In genomic region chr1:157542676-157543075, GRCh38 we compare ENCODE assay signal across 25 cellular contexts. TPM values are rescaled to one million over a fixed set of nuclear protein-coding genes. Genes with fewer than 3 reads are reported as not detected.
DNase-seq lines count a peak whose midpoint lies in the region; ATAC-seq and TF ChIP-seq lines count a peak whose summit lies in the region.
"Had no signal": no experiment of that assay in that cellular context is flagged by ENCODE, and none has a peak within 500 bp of the region (broad histone marks: within the 10 kb centered on the region; RNA-seq: fewer than 3 reads in every experiment).

No MANE protein-coding gene starts in this region.

- TF ChIP-seq POLR2A in breast epithelium (IDR thresholded peaks at IDR 0.05) (no peak), thyroid gland (IDR thresholded peaks at IDR 0.05) (no peak)

- CTCF ChIA-PET in MCF 10A (lab: Yijun Ruan, JAX): interaction anchor here (0.6 to 1.1 kb wide), 2 partner anchors 37 to 306 kb away, joined by 3 to 9 read pairs; no protein-coding TSS in a partner anchor

- H3K27ac ChIP-seq in breast epithelium (no peak overlapping the region), SJCRH30 (no peak overlapping the region), thyroid gland (peak overlapping the region; percentile 68 to 72 (median 71))
- H3K27ac ChIP-seq: adrenal gland, cardiac muscle cell, HL-60, transverse colon had no signal

- peaks cover 66% of the 10 kb centered on the region for H3K27me3 Mint-ChIP-seq in MCF 10A (ENCODE audit: insufficient read depth, unreplicated experiment)
- H3K27me3 Mint-ChIP-seq: stimulated activated memory B cell treated with anti-CD40 and anti-IgM and Interleukin-4, amounts not matched to agents 10 μg/mL and 1 μg/mL and 100 μg/mL, for 72 hours had no signal

- no peak overlapping the region for H3K27ac Mint-ChIP-seq in MCF 10A (ENCODE audit: low read depth, unreplicated experiment)
- H3K27ac Mint-ChIP-seq: CD8-positive, alpha-beta memory T cell; stimulated activated memory B cell treated with anti-CD40 and anti-IgM and Interleukin-4, amounts not matched to agents 10 μg/mL and 1 μg/mL and 100 μg/mL, for 72 hours had no signal

- no peaks in the 10 kb centered on the region for H3K9me3 Mint-ChIP-seq in MCF 10A (ENCODE audit: unreplicated experiment)
- H3K9me3 Mint-ChIP-seq: stimulated activated memory B cell treated with anti-CD40 and anti-IgM and Interleukin-4, amounts not matched to agents 10 μg/mL and 1 μg/mL and 100 μg/mL, for 72 hours had no signal

- DNase-seq in MCF 10A (ENCODE audit: unreplicated experiment) (peak; percentile 38), breast epithelium (ENCODE audit: low spot score in 2 of 2) (no peak), SJCRH30 (peak; percentile 6 to 13), left kidney (ENCODE audit: low read depth, low spot score) (peak; percentile 3), thyroid gland (peak; percentile 98)
- no peak for DNase-seq in activated T-cell treated with anti-CD3 and anti-CD28 coated beads, Interleukin-2, amount 50 U/mL, for 48 hours
- DNase-seq: activated CD4-positive, alpha-beta T cell treated with anti-CD3 and anti-CD28 coated beads for 48 hours; activated gamma-delta T cell; CD8-positive, alpha-beta memory T cell; effector CD4-positive, alpha-beta T cell; EL; islet precursor cell; MV-4-11; NCI-H2081 treated with DMSO at 0.1 percent for 48 hours; NCI-H526; PC-3; retina; transverse colon had no signal

- WGBS in thyroid gland, 2 donors: 32 to 42% methylated on average over 6 of the region's 6 CpGs

- H3K36me3 ChIP-seq in breast epithelium (no peaks in the 10 kb centered on the region), SJCRH30 (no peaks in the 10 kb centered on the region), thyroid gland (no peaks in the 10 kb centered on the region)
- H3K36me3 ChIP-seq: adrenal gland, cardiac muscle cell, transverse colon had no signal

- no peaks in the 10 kb centered on the region for H3K4me1 Mint-ChIP-seq in MCF 10A (ENCODE audit: insufficient read depth, unreplicated experiment)
- H3K4me1 Mint-ChIP-seq: CD8-positive, alpha-beta memory T cell had no signal

- H3K36me3 Mint-ChIP-seq in MCF 10A (ENCODE audit: insufficient read depth, unreplicated experiment): no peaks in the 10 kb centered on the region
- H3K36me3 Mint-ChIP-seq: CD8-positive, alpha-beta memory T cell had no signal

- ATAC-seq in SK-N-SH treated with all-trans-retinoic acid at 6 μM for 48 hours (no peak), HG03097 (IDR thresholded peaks at IDR 0.05; ENCODE audit: low FRiP score, unreplicated experiment) (no peak)
- ATAC-seq: PC-3; stimulated activated memory B cell treated with anti-CD40 and anti-IgM and Interleukin-4, amounts not matched to agents 10 μg/mL and 1 μg/mL and 100 μg/mL, for 72 hours had no signal

- H3K27me3 ChIP-seq in breast epithelium (no peaks in the 10 kb centered on the region), SJCRH30 (peaks cover 5% of the 10 kb centered on the region; the same call in 1 of the 2 replicates), thyroid gland (no peaks in the 10 kb centered on the region)
- H3K27me3 ChIP-seq: cardiac muscle cell, transverse colon had no signal

- H3K9me3 ChIP-seq in breast epithelium: no peaks in the 10 kb centered on the region
- H3K9me3 ChIP-seq in SJCRH30 (replicated peaks): no peaks in the 10 kb centered on the region
- H3K9me3 ChIP-seq in thyroid gland: no peaks in the 10 kb centered on the region
- H3K9me3 ChIP-seq: adrenal gland, transverse colon had no signal

- H3K4me1 ChIP-seq in breast epithelium: no peaks in the 10 kb centered on the region
- no peaks in the 10 kb centered on the region for H3K4me1 ChIP-seq in SJCRH30
- peaks cover 14 to 21% of the 10 kb centered on the region in 2 donors for H3K4me1 ChIP-seq in thyroid gland
- H3K4me1 ChIP-seq: adrenal gland, transverse colon had no signal

- intact Hi-C loops in MCF 10A (cut with micrococcal nuclease): no loop called here
- intact Hi-C loops in breast epithelium (cut with DNase I; ENCODE audit: low total_unique reads): no loop called here
- intact Hi-C loops in thyroid gland (cut with DNase I): no loop called here

- no TSS peak for BruUV-seq in MCF 10A (replicated peaks; lab: Mats Ljungman, UMichigan)

- POLR2A ChIA-PET in MCF 10A (lab: Yijun Ruan, JAX): no interaction called here

- no peak overlapping the region for H3K4me3 ChIP-seq in breast epithelium
- no peak overlapping the region for H3K4me3 ChIP-seq in SJCRH30
- H3K4me3 ChIP-seq in thyroid gland (replicated peaks in 1 of 3): no peak overlapping the region
- H3K4me3 ChIP-seq: adrenal gland, cardiac muscle cell, transverse colon had no signal

- TF ChIP-seq CTCF in MCF 10A (IDR thresholded peaks at IDR 0.05; ENCODE audit: unreplicated experiment) (no peak), breast epithelium (IDR thresholded peaks at IDR 0.05) (no peak), thyroid gland (IDR thresholded peaks at IDR 0.05) (no peak)

- H3K4me3 Mint-ChIP-seq in MCF 10A (ENCODE audit: unreplicated experiment): no peak overlapping the region
- H3K4me3 Mint-ChIP-seq: CD8-positive, alpha-beta memory T cell; stimulated activated memory B cell treated with anti-CD40 and anti-IgM and Interleukin-4, amounts not matched to agents 10 μg/mL and 1 μg/mL and 100 μg/mL, for 72 hours had no signal

TF ChIP-seq in SK-N-SH treated with all-trans-retinoic acid at 6 μM for 48 hours, 23 proteins besides CTCF, POLR2A, EP300 and RAD21 (continues in another document):
- TF ChIP-seq ZNF8 (CRISPR knock-in tag; IDR thresholded peaks at IDR 0.05): no peak
- no peak for TF ChIP-seq ISL1 (CRISPR knock-in tag; IDR thresholded peaks at IDR 0.05)
- TF ChIP-seq GLIS3 (CRISPR knock-in tag; IDR thresholded peaks at IDR 0.05): no peak
- TF ChIP-seq, protein P1, sequence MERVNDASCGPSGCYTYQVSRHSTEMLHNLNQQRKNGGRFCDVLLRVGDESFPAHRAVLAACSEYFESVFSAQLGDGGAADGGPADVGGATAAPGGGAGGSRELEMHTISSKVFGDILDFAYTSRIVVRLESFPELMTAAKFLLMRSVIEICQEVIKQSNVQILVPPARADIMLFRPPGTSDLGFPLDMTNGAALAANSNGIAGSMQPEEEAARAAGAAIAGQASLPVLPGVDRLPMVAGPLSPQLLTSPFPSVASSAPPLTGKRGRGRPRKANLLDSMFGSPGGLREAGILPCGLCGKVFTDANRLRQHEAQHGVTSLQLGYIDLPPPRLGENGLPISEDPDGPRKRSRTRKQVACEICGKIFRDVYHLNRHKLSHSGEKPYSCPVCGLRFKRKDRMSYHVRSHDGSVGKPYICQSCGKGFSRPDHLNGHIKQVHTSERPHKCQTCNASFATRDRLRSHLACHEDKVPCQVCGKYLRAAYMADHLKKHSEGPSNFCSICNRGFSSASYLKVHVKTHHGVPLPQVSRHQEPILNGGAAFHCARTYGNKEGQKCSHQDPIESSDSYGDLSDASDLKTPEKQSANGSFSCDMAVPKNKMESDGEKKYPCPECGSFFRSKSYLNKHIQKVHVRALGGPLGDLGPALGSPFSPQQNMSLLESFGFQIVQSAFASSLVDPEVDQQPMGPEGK (CRISPR knock-in tag; IDR thresholded peaks at IDR 0.05; ENCODE audit: borderline replicate concordance): no peak
- TF ChIP-seq RARB (CRISPR knock-in tag; IDR thresholded peaks at IDR 0.05): no peak
- no peak for TF ChIP-seq ZFP3 (CRISPR knock-in tag; IDR thresholded peaks at IDR 0.05)
- TF ChIP-seq POU6F1 (CRISPR knock-in tag; IDR thresholded peaks at IDR 0.05; ENCODE audit: borderline replicate concordance, low read depth): no peak
- no peak for TF ChIP-seq ESRRG (CRISPR knock-in tag; IDR thresholded peaks at IDR 0.05)
- no peak for TF ChIP-seq CSDC2 (CRISPR knock-in tag; IDR thresholded peaks at IDR 0.05)
- no peak for TF ChIP-seq ZNF70 (CRISPR knock-in tag; IDR thresholded peaks at IDR 0.05)

RNA-seq across cellular contexts. Expression of gene FCRL5, which starts 9.6 kb away (rescaled TPM):
- total RNA-seq in MCF 10A (2022) (not detected in 2 replicates), breast epithelium (1 to 10 TPM in 2 of 3 donors, not detected in 1; 1.6 to 5.2 TPM), thyroid gland (1 to 10 TPM in 1 of 4 donors, under 1 TPM in 1, not detected in 2; 0.15 to 1.2 TPM)
- total RNA-seq in SJCRH30 (2014; rRNA removed; shearing (Covaris generic)): 0.02 TPM in 1 of 2 replicates, not detected in the other
- total RNA-seq: cardiac muscle cell; CD8-positive, alpha-beta memory T cell; fibroblast of lung; PC-3 had no signal

RNA-seq across cellular contexts. Expression of gene FCRL4, which starts 55.2 kb away (rescaled TPM):
- total RNA-seq in MCF 10A (2022) (not detected in 2 replicates), breast epithelium (under 1 TPM in 1 of 3 donors, not detected in 2; under 0.01 TPM), thyroid gland (not detected)
- not detected in 2 replicates for total RNA-seq in SJCRH30 (2014; rRNA removed; shearing (Covaris generic))
- total RNA-seq: adrenal gland; cardiac muscle cell; CD8-positive, alpha-beta memory T cell; fibroblast of lung; PC-3; transverse colon had no signal

Comparison
In these comparisons a context has a peak if more than half of its experiments do, and no peak if none do; other contexts are left out.
1. DNase-seq: peak in MCF 10A (single experiment), SJCRH30 (2 of 2), left kidney (single experiment) and thyroid gland (2 of 2); none in breast epithelium (0 of 2) and activated T-cell treated with anti-CD3 and anti-CD28 coated beads, Interleukin-2, amount 50 U/mL, for 48 hours (0 of 2).
2. H3K27ac ChIP-seq: peak in thyroid gland (3 of 3); none in breast epithelium (0 of 2) and SJCRH30 (single experiment).